10 cellular contexts compared by ENCODE assay signal in genomic region chr1:202521886-202522285, GRCh38.
"Had no signal": no experiment of that assay in that cellular context is flagged by ENCODE, and none has a peak within 500 bp of the region (broad histone marks: within the 10 kb centered on the region; RNA-seq: fewer than 3 reads in every experiment).

No MANE protein-coding gene starts in this region.

- H3K27ac ChIP-seq: GM23248, KMS-11 had no signal

- H3K4me3 Mint-ChIP-seq: HFFc6, IgD-negative memory B cell had no signal

- H3K27me3 Mint-ChIP-seq: IgD-negative memory B cell had no signal

- ATAC-seq: HCT116 had no signal

- H3K4me1 ChIP-seq: HAP-1 had no signal

- DNase-seq: GM23248, GOT3, H7, HFFc6, KBM-7 had no signal

- H3K4me2 ChIP-seq: KMS-11 had no signal

- H3K9me3 ChIP-seq: HAP-1 had no signal

- H2AFZ ChIP-seq: GM23248 had no signal

- H3K9ac ChIP-seq: GM23248, KMS-11 had no signal

- FAIRE-seq: HTR-8/SVneo had no signal

- H3K4me3 ChIP-seq: GM23248, HAP-1 had no signal

- H3K27ac Mint-ChIP-seq: HFFc6, IgD-negative memory B cell had no signal

- H3K9me3 Mint-ChIP-seq: HFFc6, IgD-negative memory B cell had no signal

- H3K36me3 ChIP-seq: HAP-1 had no signal
